ENCODE assay signal across 19 cellular contexts in genomic region chr12:50296554-50296953, GRCh38. TPM values are rescaled to one million over a fixed set of nuclear protein-coding genes. Genes with fewer than 3 reads are reported as not detected.
DNase-seq lines count a peak whose midpoint lies in the region; TF ChIP-seq lines count a peak whose summit lies in the region.
"Had no signal": no experiment of that assay in that cellular context is flagged by ENCODE, and none has a peak within 500 bp of the region (broad histone marks: within the 10 kb centered on the region; RNA-seq: fewer than 3 reads in every experiment).

No MANE protein-coding gene starts in this region.

- no peak for TF ChIP-seq EP300 in suprapubic skin (IDR thresholded peaks at IDR 0.05)

- H3K36me3 ChIP-seq in SK-N-MC (ENCODE audit: insufficient read depth, low read length) = no peaks in the 10 kb centered on the region
- H3K36me3 ChIP-seq in subcutaneous abdominal adipose tissue (ENCODE audit: control insufficient read depth in 5 of 5, insufficient read depth in 5 of 5, low read length in 5 of 5) = no peaks in the 10 kb centered on the region
- H3K36me3 ChIP-seq in suprapubic skin = no peaks in the 10 kb centered on the region
- H3K36me3 ChIP-seq: BE2C had no signal

- no peak for TF ChIP-seq POLR2A in suprapubic skin (IDR thresholded peaks at IDR 0.05)

- H3K27ac ChIP-seq in SK-N-MC (peak overlapping the region; percentile 76; the same call in 1 of the 2 replicates), epithelial cell of prostate (peak overlapping the region; percentile 10), subcutaneous abdominal adipose tissue (ENCODE audit: low read depth, low read length) (peak overlapping the region; percentile 41), suprapubic skin (no peak overlapping the region)
- H3K27ac ChIP-seq: RWPE1 had no signal

- no peak for TF ChIP-seq CTCF in suprapubic skin (IDR thresholded peaks at IDR 0.05)

- H3K27me3 ChIP-seq in subcutaneous abdominal adipose tissue (ENCODE audit: control insufficient read depth in 5 of 5, insufficient read depth in 4 of 5, low read length in 5 of 5) (no peaks in the 10 kb centered on the region), suprapubic skin (no peaks in the 10 kb centered on the region)
- H3K27me3 ChIP-seq: BE2C had no signal

- H3K4me3 ChIP-seq in SK-N-MC = peak overlapping the region; percentile 11; the same call in 1 of the 2 replicates
- no peak overlapping the region for H3K4me3 ChIP-seq in subcutaneous abdominal adipose tissue (ENCODE audit: low read depth in 1 of 5, low read length in 5 of 5)
- H3K4me3 ChIP-seq in suprapubic skin = no peak overlapping the region

- peak overlapping the region; percentile 37 for H3K9ac ChIP-seq in SK-N-MC (ENCODE audit: insufficient read length)
- H3K9ac ChIP-seq in subcutaneous abdominal adipose tissue (ENCODE audit: low read length in 5 of 5) = no peak overlapping the region

- H3K4me1 ChIP-seq in subcutaneous abdominal adipose tissue (ENCODE audit: control insufficient read depth in 5 of 5, insufficient read depth in 5 of 5, low read length in 5 of 5) (peaks cover 0 to 21% (median 4%) of the 10 kb centered on the region in 5 donors), suprapubic skin (peaks cover 11% of the 10 kb centered on the region)
- H3K4me1 ChIP-seq: BE2C had no signal

- 67% methylated on average over 6 of the region's 6 CpGs for WGBS in suprapubic skin

- H3K9me3 ChIP-seq in SK-N-MC (ENCODE audit: low read depth, low read length) (no peaks in the 10 kb centered on the region), subcutaneous abdominal adipose tissue (ENCODE audit: control insufficient read depth in 5 of 5, low read length in 5 of 5) (no peaks in the 10 kb centered on the region), suprapubic skin (no peaks in the 10 kb centered on the region)
- H3K9me3 ChIP-seq: BE2C had no signal

- DNase-seq in SK-N-MC (ENCODE audit: low read depth, low spot score) (no peak), epithelial cell of prostate (ENCODE audit: low read depth, low spot score) (no peak), mesenteric fat pad (ENCODE audit: low spot score) (peak; percentile 57), suprapubic skin (ENCODE audit: low spot score in 2 of 2) (no peak)
- DNase-seq in activated CD4-positive, alpha-beta T cell treated with anti-CD3 and anti-CD28 coated beads, Interleukin-2, amount 50 U/mL, for 48 hours = no peak
- DNase-seq in stimulated activated CD4-positive, alpha-beta T cell treated with anti-CD3 and anti-CD28 coated beads, Interleukin-1b, Interleukin-23, amount 100 ng/mL, for 48 hours = no peak
- DNase-seq: BE2C; CD4-positive, alpha-beta T cell; EL; GOT3; KBM-7; NCI-H1417; NCI-H187 treated with DMSO at 0.1 percent for 48 hours; NCI-H2171; NCI-H446; NCI-H69; OCI-M1 had no signal

RNA-seq across cellular contexts. Expression of gene LIMA1, which starts 13.2 kb away (rescaled TPM):
- total RNA-seq in mesenteric fat pad (163 TPM), suprapubic skin (100 to 1,000 TPM in 1 of 4 donors, 10 to 100 TPM in 3; 66.6 to 105 (median 89.6) TPM)
